In the genomic region with DNA sequence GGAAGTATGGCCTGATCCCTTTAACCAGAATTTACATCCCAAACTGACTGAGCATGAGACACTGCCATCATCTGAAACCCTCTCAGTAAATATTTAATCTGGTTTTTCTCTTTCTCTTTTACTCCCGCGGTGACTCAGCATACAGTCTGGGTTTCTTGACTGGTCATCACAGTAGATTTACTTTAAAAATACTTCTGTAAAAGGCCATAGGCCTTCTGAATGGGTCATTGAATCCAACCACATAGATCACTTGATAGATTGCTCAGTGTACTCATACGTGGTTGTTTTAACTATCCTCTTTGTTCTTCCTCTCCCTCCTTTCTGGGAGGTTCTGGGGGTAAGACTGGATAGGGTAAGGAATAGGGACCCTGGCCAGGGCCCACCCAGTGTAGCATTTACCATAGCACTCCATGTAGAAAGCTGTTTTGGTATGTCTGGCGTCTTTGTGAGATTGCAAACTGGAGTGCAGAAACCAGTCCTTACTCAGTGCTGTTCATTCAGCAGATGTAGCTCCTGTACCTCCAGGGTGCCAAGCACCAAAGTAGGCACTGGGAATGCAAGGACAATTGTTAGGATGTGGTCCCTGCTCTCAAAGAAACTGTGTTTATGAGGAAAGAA, we compare ENCODE assay signal across 1 cellular context.
TF ChIP-seq lines count a peak whose summit lies in the region.

No MANE protein-coding gene starts in this region.

TF ChIP-seq in SK-N-SH treated with all-trans-retinoic acid at 6 μM for 48 hours, 23 proteins besides CTCF, POLR2A, EP300 and RAD21 (continued from another document):
- TF ChIP-seq, protein P1, sequence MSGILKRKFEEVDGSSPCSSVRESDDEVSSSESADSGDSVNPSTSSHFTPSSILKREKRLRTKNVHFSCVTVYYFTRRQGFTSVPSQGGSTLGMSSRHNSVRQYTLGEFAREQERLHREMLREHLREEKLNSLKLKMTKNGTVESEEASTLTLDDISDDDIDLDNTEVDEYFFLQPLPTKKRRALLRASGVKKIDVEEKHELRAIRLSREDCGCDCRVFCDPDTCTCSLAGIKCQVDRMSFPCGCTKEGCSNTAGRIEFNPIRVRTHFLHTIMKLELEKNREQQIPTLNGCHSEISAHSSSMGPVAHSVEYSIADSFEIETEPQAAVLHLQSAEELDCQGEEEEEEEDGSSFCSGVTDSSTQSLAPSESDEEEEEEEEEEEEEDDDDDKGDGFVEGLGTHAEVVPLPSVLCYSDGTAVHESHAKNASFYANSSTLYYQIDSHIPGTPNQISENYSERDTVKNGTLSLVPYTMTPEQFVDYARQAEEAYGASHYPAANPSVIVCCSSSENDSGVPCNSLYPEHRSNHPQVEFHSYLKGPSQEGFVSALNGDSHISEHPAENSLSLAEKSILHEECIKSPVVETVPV (CRISPR knock-in tag; IDR thresholded peaks at IDR 0.05) = no peak
- no peak for TF ChIP-seq SNAI2 (CRISPR knock-in tag; IDR thresholded peaks at IDR 0.05)
- TF ChIP-seq TOX (CRISPR knock-in tag; IDR thresholded peaks at IDR 0.05; ENCODE audit: borderline replicate concordance) = no peak
- no peak for TF ChIP-seq ZFP3 (CRISPR knock-in tag; IDR thresholded peaks at IDR 0.05)
- no peak for TF ChIP-seq OSR1 (CRISPR knock-in tag; IDR thresholded peaks at IDR 0.05)
- no peak for TF ChIP-seq ZFP30 (CRISPR knock-in tag; IDR thresholded peaks at IDR 0.05)
- TF ChIP-seq GLIS3 (CRISPR knock-in tag; IDR thresholded peaks at IDR 0.05) = no peak
- TF ChIP-seq ZNF8 (CRISPR knock-in tag; IDR thresholded peaks at IDR 0.05) = no peak
- TF ChIP-seq ISL1 (CRISPR knock-in tag; IDR thresholded peaks at IDR 0.05) = no peak
- TF ChIP-seq, protein P2, sequence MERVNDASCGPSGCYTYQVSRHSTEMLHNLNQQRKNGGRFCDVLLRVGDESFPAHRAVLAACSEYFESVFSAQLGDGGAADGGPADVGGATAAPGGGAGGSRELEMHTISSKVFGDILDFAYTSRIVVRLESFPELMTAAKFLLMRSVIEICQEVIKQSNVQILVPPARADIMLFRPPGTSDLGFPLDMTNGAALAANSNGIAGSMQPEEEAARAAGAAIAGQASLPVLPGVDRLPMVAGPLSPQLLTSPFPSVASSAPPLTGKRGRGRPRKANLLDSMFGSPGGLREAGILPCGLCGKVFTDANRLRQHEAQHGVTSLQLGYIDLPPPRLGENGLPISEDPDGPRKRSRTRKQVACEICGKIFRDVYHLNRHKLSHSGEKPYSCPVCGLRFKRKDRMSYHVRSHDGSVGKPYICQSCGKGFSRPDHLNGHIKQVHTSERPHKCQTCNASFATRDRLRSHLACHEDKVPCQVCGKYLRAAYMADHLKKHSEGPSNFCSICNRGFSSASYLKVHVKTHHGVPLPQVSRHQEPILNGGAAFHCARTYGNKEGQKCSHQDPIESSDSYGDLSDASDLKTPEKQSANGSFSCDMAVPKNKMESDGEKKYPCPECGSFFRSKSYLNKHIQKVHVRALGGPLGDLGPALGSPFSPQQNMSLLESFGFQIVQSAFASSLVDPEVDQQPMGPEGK (CRISPR knock-in tag; IDR thresholded peaks at IDR 0.05; ENCODE audit: borderline replicate concordance) = no peak
TF ChIP-seq in SK-N-SH treated with all-trans-retinoic acid at 6 μM for 48 hours: peak in this region for 0.
